In genomic region chr9:23036416-23036815, GRCh38 we compare ENCODE assay signal across 33 cellular contexts.
"Had no signal": no experiment of that assay in that cellular context is flagged by ENCODE, and none has a peak within 500 bp of the region (broad histone marks: within the 10 kb centered on the region; RNA-seq: fewer than 3 reads in every experiment).

No MANE protein-coding gene starts in this region.

- ATAC-seq: activated CD8-positive, alpha-beta T cell treated with anti-CD3 and anti-CD28 coated beads for 36 hours; activated naive CD4-positive, alpha-beta T cell treated with anti-CD3 and anti-CD28 coated beads, Interleukin-2, amount 50 U/mL, for 72 hours; activated T-cell treated with anti-CD3 and anti-CD28 coated beads, Interleukin-2, amount 50 U/mL, for 4 hours; activated T-cell treated with anti-CD3 and anti-CD28 coated beads, Interleukin-2, amount 50 U/mL, for 72 hours; activated T-helper 17 cell treated with anti-CD3 and anti-CD28 coated beads, Interleukin-2, amount 50 U/mL, for 72 hours; body of pancreas had no signal

- H3K27ac ChIP-seq: adrenal gland, body of pancreas, brain microvascular endothelial cell, breast epithelium, VCaP had no signal

- H3K9me3 ChIP-seq: body of pancreas, breast epithelium had no signal

- H3K36me3 ChIP-seq: adrenal gland, brain microvascular endothelial cell, breast epithelium had no signal

- DNase-seq: activated B cell treated with CpG ODN at 0.5 μM for 24 hours; activated CD4-positive, alpha-beta memory T cell treated with anti-CD3 and anti-CD28 coated beads for 36 hours; activated CD4-positive, alpha-beta T cell treated with anti-CD3 and anti-CD28 coated beads for 4 hours; activated CD4-positive, alpha-beta T cell treated with anti-CD3 and anti-CD28 coated beads, Interleukin-2, amount 10 ng/mL, durations not matched to agents 24 days and 14 days; activated CD4-positive, alpha-beta T cell treated with anti-CD3 and anti-CD28 coated beads, Interleukin-2, amount 50 U/mL, for 1 hour; activated CD4-positive, alpha-beta T cell treated with anti-CD3 and anti-CD28 coated beads, Interleukin-2, amount 50 U/mL, for 4 hours; activated CD4-positive, CD25-positive, alpha-beta regulatory T cell treated with anti-CD3 and anti-CD28 coated beads, Interleukin-2, amount 50 U/mL, for 72 hours; activated CD8-positive, alpha-beta memory T cell treated with anti-CD3 and anti-CD28 coated beads, Interleukin-2, amount 50 U/mL, for 4 hours; activated CD8-positive, alpha-beta T cell treated with anti-CD3 and anti-CD28 coated beads for 36 hours; activated effector memory CD4-positive, alpha-beta T cell treated with anti-CD3 and anti-CD28 coated beads, Interleukin-2, amount 50 U/mL, for 16 hours; activated gamma-delta T cell treated with Interleukin-2 at 50 U/mL for 16 hours; activated naive CD4-positive, alpha-beta T cell; activated naive CD4-positive, alpha-beta T cell treated with anti-CD3 and anti-CD28 coated beads for 36 hours; activated naive CD4-positive, alpha-beta T cell treated with anti-CD3 and anti-CD28 coated beads, Interleukin-2, amount 50 U/mL, for 16 hours; activated naive CD8-positive, alpha-beta T cell treated with anti-CD3 and anti-CD28 coated beads for 36 hours; activated T-cell treated with anti-CD3 and anti-CD28 coated beads for 4 hours; activated T-cell treated with anti-CD3 and anti-CD28 coated beads, Interleukin-2, amount 50 U/mL, for 1 hour; activated T-cell treated with anti-CD3 and anti-CD28 coated beads, Interleukin-2, amount 50 U/mL, for 4 hours; activated T-cell treated with anti-CD3 and anti-CD28 coated beads, Interleukin-2, amount 50 U/mL, for 72 hours; adrenal gland; amniotic stem cell; aorta; body of pancreas; brain microvascular endothelial cell; central memory CD4-positive, alpha-beta T cell; T-helper 2 cell; T-helper 9 cell had no signal

- H3K4me3 ChIP-seq: adrenal gland, body of pancreas, breast epithelium had no signal

- H3K27me3 ChIP-seq: adrenal gland, body of pancreas, brain microvascular endothelial cell, breast epithelium had no signal

- FAIRE-seq: astrocyte, TTC549 had no signal

- H3K4me1 ChIP-seq: adrenal gland, body of pancreas, breast epithelium had no signal
